Comparison of ENCODE assay signal across 15 cellular contexts in genomic region chr18:73520229-73520628, GRCh38.
DNase-seq lines count a peak whose midpoint lies in the region; ATAC-seq and TF ChIP-seq lines count a peak whose summit lies in the region.
"Had no signal": no experiment of that assay in that cellular context is flagged by ENCODE, and none has a peak within 500 bp of the region (broad histone marks: within the 10 kb centered on the region; RNA-seq: fewer than 3 reads in every experiment).

No MANE protein-coding gene starts in this region.

- H3F3A ChIP-seq in SK-N-SH (replicated peaks; ENCODE audit: insufficient read depth) = no peaks in the 10 kb centered on the region

- no peak overlapping the region for H3K4ac ChIP-seq in H9 (ENCODE audit: low read depth, low read length)

- H3K27me3 Mint-ChIP-seq in H9 (ENCODE audit: low read depth) = no peaks in the 10 kb centered on the region
- no peaks in the 10 kb centered on the region for H3K27me3 Mint-ChIP-seq in glutamatergic neuron (ENCODE audit: unreplicated experiment)
- peaks cover 2% of the 10 kb centered on the region for H3K27me3 Mint-ChIP-seq in osteocyte (ENCODE audit: unreplicated experiment)
- H3K27me3 Mint-ChIP-seq in activated CD4-positive, alpha-beta T cell treated with anti-CD3 and anti-CD28 coated beads for 36 hours = no peaks in the 10 kb centered on the region

- peak; percentile 50 for TF ChIP-seq RAD21 in SK-N-SH (IDR thresholded peaks at IDR 0.05; ENCODE audit: low read length)

- POLR2A ChIA-PET in SK-N-SH (lab: Yijun Ruan, JAX) = no interaction called here
- POLR2A ChIA-PET in activated CD4-positive, alpha-beta T cell treated with anti-CD3 and anti-CD28 coated beads for 36 hours (lab: Charles Lee) = no interaction called here

- no peak overlapping the region for H2BK120ac ChIP-seq in H9 (ENCODE audit: low read depth, low read length, poor library complexity, severe bottlenecking)

- H3K4me3 ChIP-seq in SK-N-SH (ENCODE audit: low read depth in 2 of 2, low read length in 1 of 2) = no peak overlapping the region
- H3K4me3 ChIP-seq: heart left ventricle, lower lobe of right lung had no signal

- TF ChIP-seq CTCF in H9 (conservative IDR thresholded peaks at IDR 0.05) = peak; percentile 88
- TF ChIP-seq CTCF in SK-N-SH (IDR thresholded peaks at IDR 0.05) = peak; percentile 41; the same call in 1 of the 2 replicates
- TF ChIP-seq CTCF in glutamatergic neuron (IDR thresholded peaks at IDR 0.05; ENCODE audit: partially characterized antibody, unreplicated experiment) = peak; percentile 16
- peak; percentile 40 for TF ChIP-seq CTCF in osteocyte (IDR thresholded peaks at IDR 0.05)

- CTCF ChIA-PET in SK-N-SH (lab: Yijun Ruan, JAX) = interaction anchor here (1.2 to 2.0 kb wide), 2 partner anchors 9 to 758 kb away, joined by 3 to 13 read pairs; no protein-coding TSS in a partner anchor
- CTCF ChIA-PET in activated CD4-positive, alpha-beta T cell treated with anti-CD3 and anti-CD28 coated beads for 36 hours (lab: Charles Lee) = no interaction called here

- H2AK5ac ChIP-seq in H9 (ENCODE audit: insufficient read length, low read length) = no peak overlapping the region

- H3K9ac ChIP-seq in H9 (ENCODE audit: extremely low read depth, insufficient read length, low read length) (no peak overlapping the region), SK-N-SH (no peak overlapping the region)

- H2BK15ac ChIP-seq in H9 (ENCODE audit: low read depth, low read length) = no peak overlapping the region

- H3K4me2 ChIP-seq in H9 (ENCODE audit: insufficient read depth, insufficient read length, low read length) (no peak overlapping the region), SK-N-SH (no peak overlapping the region)

- intact Hi-C loops in activated CD4-positive, alpha-beta T cell treated with anti-CD3 and anti-CD28 coated beads for 36 hours (cut with DNase I, micrococcal nuclease) = no loop called here

- H3K18ac ChIP-seq in H9 (ENCODE audit: insufficient read length, low read depth, low read length) = no peak overlapping the region

- no peaks in the 10 kb centered on the region for H3K79me1 ChIP-seq in H9 (ENCODE audit: insufficient read depth, low read depth, low read length, poor library complexity, severe bottlenecking)

- no peak overlapping the region for H4K8ac ChIP-seq in H9 (replicated peaks; ENCODE audit: insufficient read length, low read depth, low read length)

- H3K36me3 Mint-ChIP-seq in H9 (ENCODE audit: insufficient read depth in 1 of 3, low read depth in 3 of 3) (peaks cover 0 to 5% (median 3%) of the 10 kb centered on the region in 3 experiments; a peak in 3 of 7 replicates), glutamatergic neuron (ENCODE audit: unreplicated experiment) (no peaks in the 10 kb centered on the region), osteocyte (ENCODE audit: unreplicated experiment) (no peaks in the 10 kb centered on the region)
- H3K36me3 Mint-ChIP-seq in activated CD4-positive, alpha-beta T cell treated with anti-CD3 and anti-CD28 coated beads for 36 hours (ENCODE audit: low read depth) = no peaks in the 10 kb centered on the region
- H3K36me3 Mint-ChIP-seq: activated naive CD4-positive, alpha-beta T cell treated with anti-CD3 and anti-CD28 coated beads, Interleukin-2, amount 50 U/mL, for 72 hours had no signal

- no peak overlapping the region for H2BK20ac ChIP-seq in H9 (ENCODE audit: low read depth, low read length, poor library complexity, severe bottlenecking)

- H3K9me3 ChIP-seq in H9 (ENCODE audit: control insufficient read depth, low read depth, low read length) (no peaks in the 10 kb centered on the region), SK-N-SH (no peaks in the 10 kb centered on the region)
- H3K9me3 ChIP-seq: lower lobe of right lung, neutrophil had no signal

- H3K27ac Mint-ChIP-seq in H9 (no peak overlapping the region), glutamatergic neuron (ENCODE audit: unreplicated experiment) (no peak overlapping the region), osteocyte (ENCODE audit: unreplicated experiment) (no peak overlapping the region)
- no peak overlapping the region for H3K27ac Mint-ChIP-seq in activated CD4-positive, alpha-beta T cell treated with anti-CD3 and anti-CD28 coated beads for 36 hours
- H3K27ac Mint-ChIP-seq: activated naive CD4-positive, alpha-beta T cell treated with anti-CD3 and anti-CD28 coated beads, Interleukin-2, amount 50 U/mL, for 72 hours had no signal

- WGBS in H9 (ENCODE audit: extremely low coverage, insufficient read length, low lambda C conversion rate) = no CpG with 5 or more reads among the region's 5 CpGs
- WGBS in SK-N-SH (ENCODE audit: low lambda C conversion rate) = 15% methylated on average over 5 of the region's 5 CpGs

- no peaks in the 10 kb centered on the region; the same call in 1 of the 2 replicates for H3K9me2 ChIP-seq in SK-N-SH

- H2BK5ac ChIP-seq in H9 (ENCODE audit: insufficient read length, low read length) = no peak overlapping the region

- no peak overlapping the region for H3K23ac ChIP-seq in H9 (ENCODE audit: insufficient read length, low read depth, low read length)

- no peak overlapping the region for H2AFZ ChIP-seq in H9 (ENCODE audit: low read length)
- no peak overlapping the region for H2AFZ ChIP-seq in SK-N-SH (ENCODE audit: low read depth)

- H3K4me1 Mint-ChIP-seq in H9 (peaks cover 5 to 11% of the 10 kb centered on the region in 2 experiments), glutamatergic neuron (ENCODE audit: low read depth, unreplicated experiment) (peaks cover 6% of the 10 kb centered on the region), osteocyte (ENCODE audit: unreplicated experiment) (no peaks in the 10 kb centered on the region)
- H3K4me1 Mint-ChIP-seq in activated CD4-positive, alpha-beta T cell treated with anti-CD3 and anti-CD28 coated beads for 36 hours = no peaks in the 10 kb centered on the region

- H2BK12ac ChIP-seq in H9 (ENCODE audit: insufficient read length, low read depth, low read length) = no peak overlapping the region

- H3K4me1 ChIP-seq in H9 (ENCODE audit: insufficient read depth, low read length) (no peaks in the 10 kb centered on the region), SK-N-SH (ENCODE audit: control insufficient read depth in 1 of 2, insufficient read depth in 2 of 2, low read depth in 1 of 2, low read length in 1 of 2) (no peaks in the 10 kb centered on the region)
- H3K4me1 ChIP-seq: heart left ventricle, lower lobe of right lung had no signal

- no peak overlapping the region for H3T11ph ChIP-seq in H9 (ENCODE audit: low read length)

- H3K4me3 Mint-ChIP-seq in H9 (no peak overlapping the region), glutamatergic neuron (ENCODE audit: unreplicated experiment) (no peak overlapping the region), osteocyte (ENCODE audit: unreplicated experiment) (no peak overlapping the region)
- no peak overlapping the region for H3K4me3 Mint-ChIP-seq in activated CD4-positive, alpha-beta T cell treated with anti-CD3 and anti-CD28 coated beads for 36 hours

- H4K20me1 ChIP-seq in H9 (ENCODE audit: control insufficient read depth, insufficient read depth, insufficient read length) (no peaks in the 10 kb centered on the region), SK-N-SH (ENCODE audit: insufficient read depth) (no peaks in the 10 kb centered on the region)

- H3K9me3 Mint-ChIP-seq in H9 = peaks cover 0 to 8% of the 10 kb centered on the region in 2 experiments; a peak in 4 of 5 replicates
- peaks cover 2% of the 10 kb centered on the region for H3K9me3 Mint-ChIP-seq in glutamatergic neuron (ENCODE audit: unreplicated experiment)
- no peaks in the 10 kb centered on the region for H3K9me3 Mint-ChIP-seq in osteocyte (ENCODE audit: unreplicated experiment)
- H3K9me3 Mint-ChIP-seq in activated CD4-positive, alpha-beta T cell treated with anti-CD3 and anti-CD28 coated beads for 36 hours (ENCODE audit: low read depth) = peaks cover 3% of the 10 kb centered on the region

- H4K91ac ChIP-seq in H9 (ENCODE audit: insufficient read length, low read depth, low read length) = no peak overlapping the region

- H3K36me3 ChIP-seq in SK-N-SH (replicated peaks in 1 of 2; ENCODE audit: control insufficient read depth in 1 of 2, insufficient read depth in 2 of 2, low read length in 1 of 2) = no peaks in the 10 kb centered on the region
- H3K36me3 ChIP-seq: heart left ventricle, lower lobe of right lung, neutrophil had no signal

- no peak overlapping the region for H3K27ac ChIP-seq in H9 (ENCODE audit: insufficient read length, low read depth, low read length)
- H3K27ac ChIP-seq in SK-N-SH (ENCODE audit: low read depth in 2 of 2, low read length in 1 of 2) = no peak overlapping the region
- H3K27ac ChIP-seq: heart left ventricle, lower lobe of right lung, neutrophil had no signal

- no peak for TF ChIP-seq EP300 in SK-N-SH (IDR thresholded peaks at IDR 0.05; ENCODE audit: borderline replicate concordance in 1 of 2, low read depth in 1 of 2, low read length in 1 of 2)

- H4K5ac ChIP-seq in H9 (ENCODE audit: insufficient read length, low read depth, low read length) = no peak overlapping the region

- H3K14ac ChIP-seq in H9 (ENCODE audit: insufficient read depth, low read length) = no peak overlapping the region

- no peak for ATAC-seq in GM21515 (IDR thresholded peaks at IDR 0.05; ENCODE audit: unreplicated experiment)
- ATAC-seq in activated CD4-positive, alpha-beta T cell treated with anti-CD3 and anti-CD28 coated beads for 36 hours = no peak
- ATAC-seq: activated naive CD4-positive, alpha-beta T cell treated with anti-CD3 and anti-CD28 coated beads, Interleukin-2, amount 50 U/mL, for 72 hours; HCT116; heart left ventricle; lower lobe of right lung had no signal

- DNase-seq in H9 (peak; percentile 72), SK-N-SH (peak; percentile 2), glutamatergic neuron (no peak), osteocyte (ENCODE audit: extremely low spot score, unreplicated experiment) (no peak), EL (no peak)
- no peak for DNase-seq in activated CD4-positive, alpha-beta T cell treated with anti-CD3 and anti-CD28 coated beads for 1 hour
- no peak for DNase-seq in activated CD4-positive, alpha-beta T cell treated with anti-CD3 and anti-CD28 coated beads for 36 hours
- DNase-seq: caudate nucleus; heart left ventricle; lower lobe of right lung; stimulated activated naive CD4-positive, alpha-beta T cell treated with Interleukin-2 at 50 U/mL for 16 hours had no signal

- H3K27me3 ChIP-seq in H9 (ENCODE audit: insufficient read depth, low read length) (no peaks in the 10 kb centered on the region), SK-N-SH (ENCODE audit: insufficient read depth) (no peaks in the 10 kb centered on the region)
- H3K27me3 ChIP-seq: heart left ventricle, neutrophil had no signal

- no peaks in the 10 kb centered on the region for H3K79me2 ChIP-seq in H9 (ENCODE audit: insufficient read depth, low read length)
- H3K79me2 ChIP-seq in SK-N-SH (ENCODE audit: insufficient read depth) = no peaks in the 10 kb centered on the region

- H3K56ac ChIP-seq in H9 (ENCODE audit: insufficient read length, low read depth, low read length) = no peak overlapping the region

- H3K23me2 ChIP-seq in H9 (ENCODE audit: insufficient read length, low read depth, low read length, poor library complexity, severe bottlenecking) = no peaks in the 10 kb centered on the region

TF ChIP-seq in SK-N-SH, 30 proteins besides CTCF, POLR2A, EP300 and RAD21:
- TF ChIP-seq SMC3 (IDR thresholded peaks at IDR 0.05; ENCODE audit: low read depth, low read length) = peak; percentile 22; the same call in 1 of the 2 replicates
- no peak for TF ChIP-seq RFX5 (IDR thresholded peaks at IDR 0.05; ENCODE audit: low read length)

Comparison
In these comparisons a context has a peak if more than half of its experiments do, and no peak if none do; other contexts are left out.
1. DNase-seq: peak in H9 (single experiment) and SK-N-SH (single experiment); none in glutamatergic neuron (single experiment), osteocyte (single experiment), activated CD4-positive, alpha-beta T cell treated with anti-CD3 and anti-CD28 coated beads for 1 hour (single experiment), EL (single experiment) and activated CD4-positive, alpha-beta T cell treated with anti-CD3 and anti-CD28 coated beads for 36 hours (single experiment).
2. CTCF ChIP-seq: peak in every context shown above with its lines; median percentile 88 in H9; 41 in SK-N-SH; 40 in osteocyte; 16 in glutamatergic neuron.